1 cellular context compared by ENCODE assay signal in genomic region chr7:99006739-99007424, GRCh38.
TF ChIP-seq lines count a peak whose summit lies in the region.

No MANE protein-coding gene starts in this region.

TF ChIP-seq in GM12878, 131 proteins besides CTCF, POLR2A, EP300 and RAD21 (continued from another document):
- TF ChIP-seq E4F1 (IDR thresholded peaks at IDR 0.05; ENCODE audit: borderline replicate concordance, partially characterized antibody) = no peak
- TF ChIP-seq ZBTB40 (IDR thresholded peaks at IDR 0.05; ENCODE audit: borderline replicate concordance) = no peak
